Comparison of ENCODE assay signal across 8 cellular contexts in genomic region chr5:16736158-16736994, GRCh38.
A peak's percentile ranks its signal among the peaks of the same experiment; 100 is the strongest.
DNase-seq lines count a peak whose midpoint lies in the region; ATAC-seq and TF ChIP-seq lines count a peak whose summit lies in the region.

No MANE protein-coding gene starts in this region.

- H3K9me3 ChIP-seq in iPS-18a (ENCODE audit: control insufficient read depth, low read depth, low read length) (no peaks in the 10 kb centered on the region), upper lobe of left lung (no peaks in the 10 kb centered on the region), ovary (no peaks in the 10 kb centered on the region)

- DNase-seq in AG04449 (ENCODE audit: low read depth, low spot score): peak; percentile 24
- peak; percentile 75 for DNase-seq in NCI-H1436 treated with DMSO at 0.1 percent for 48 hours (lab: John Stamatoyannopoulos, UW)
- peak; percentile 18 for DNase-seq in amniotic stem cell (lab: John Stamatoyannopoulos, UW)
- peak in 1 of 2 donors; percentile 84 for DNase-seq in upper lobe of left lung
- DNase-seq in ovary: no peak
- DNase-seq in stimulated activated CD4-positive, alpha-beta T cell treated with anti-CD3 and anti-CD28 coated beads, Interleukin-15, amount 100 ng/mL, for 24 hours: no peak

- ATAC-seq in upper lobe of left lung (ENCODE audit: low FRiP score in 2 of 2): peak; percentile 53 to 88
- ATAC-seq in HG02623 (IDR thresholded peaks at IDR 0.05; ENCODE audit: unreplicated experiment): no peak

- TF ChIP-seq POLR2A in upper lobe of left lung (IDR thresholded peaks at IDR 0.05) (no peak), ovary (IDR thresholded peaks at IDR 0.05) (no peak)

- H3K9ac ChIP-seq in iPS-18a (ENCODE audit: low read length): peak overlapping the region; percentile 72

- H3K36me3 ChIP-seq in iPS-18a (ENCODE audit: control insufficient read depth, low read depth, low read length) (peaks cover 16% of the 10 kb centered on the region), upper lobe of left lung (peaks cover 0 to 9% (median 0%) of the 10 kb centered on the region in 4 donors), ovary (no peaks in the 10 kb centered on the region)

- intact Hi-C loops in ovary (cut with DNase I): no loop called here

- no peak overlapping the region for H3K4me3 ChIP-seq in AG04449 (ENCODE audit: low read depth, low read length)
- H3K4me3 ChIP-seq in iPS-18a (ENCODE audit: low read length): peak overlapping the region; percentile 78
- H3K4me3 ChIP-seq in upper lobe of left lung: no peak overlapping the region
- no peak overlapping the region for H3K4me3 ChIP-seq in ovary

- CTCF ChIA-PET in AG04449 (lab: Yijun Ruan, JAX): interaction anchor here (2.4 kb wide), 1 partner anchor 454 kb away, joined by 14 read pairs; no protein-coding TSS in a partner anchor

- POLR2A ChIA-PET in AG04449 (lab: Yijun Ruan, JAX): interaction anchor here (0.6 kb wide), 1 partner anchor 481 kb away, joined by 4 read pairs; no protein-coding TSS in a partner anchor

- H3K27me3 ChIP-seq in iPS-18a (ENCODE audit: control insufficient read depth, insufficient read depth, low read length): no peaks in the 10 kb centered on the region
- H3K27me3 ChIP-seq in upper lobe of left lung: no peaks in the 10 kb centered on the region
- no peaks in the 10 kb centered on the region for H3K27me3 ChIP-seq in ovary

- 35 to 38% methylated on average over 14 of the region's 14 CpGs for WGBS in upper lobe of left lung, 2 donors
- 29 to 39% (median 34%) methylated on average over 14 of the region's 14 CpGs for WGBS in ovary, 3 donors

- TF ChIP-seq EP300 in upper lobe of left lung (IDR thresholded peaks at IDR 0.05) (no peak), ovary (IDR thresholded peaks at IDR 0.05) (no peak)

- TF ChIP-seq CTCF in AG04449 (IDR thresholded peaks at IDR 0.05; ENCODE audit: insufficient read depth, low read length, missing control alignments) (no peak), upper lobe of left lung (IDR thresholded peaks at IDR 0.05) (no peak), ovary (IDR thresholded peaks at IDR 0.05) (no peak)

- H3K27ac ChIP-seq in iPS-18a (ENCODE audit: low read length) (peak overlapping the region; percentile 81), upper lobe of left lung (peak overlapping the region; percentile 12 to 71 (median 48)), ovary (no peak overlapping the region)

- H3K4me1 ChIP-seq in iPS-18a (ENCODE audit: control insufficient read depth, low read depth, low read length): peaks cover 37% of the 10 kb centered on the region
- H3K4me1 ChIP-seq in upper lobe of left lung: peaks cover 20 to 37% (median 26%) of the 10 kb centered on the region in 4 donors
- H3K4me1 ChIP-seq in ovary (ENCODE audit: insufficient read depth): peaks cover 2% of the 10 kb centered on the region

Comparison
In these comparisons a context has a peak if more than half of its experiments do, and no peak if none do; other contexts are left out.
1. DNase-seq: peak in AG04449 (single experiment), NCI-H1436 treated with DMSO at 0.1 percent for 48 hours (single experiment) and amniotic stem cell (single experiment); none in ovary (0 of 5) and stimulated activated CD4-positive, alpha-beta T cell treated with anti-CD3 and anti-CD28 coated beads, Interleukin-15, amount 100 ng/mL, for 24 hours (single experiment).
2. H3K27ac ChIP-seq: peak in iPS-18a (single experiment) and upper lobe of left lung (4 of 4); none in ovary (0 of 2).